Comparison of ENCODE assay signal across 17 cellular contexts in genomic region chr15:61393524-61393923, GRCh38.
"Had no signal": no experiment of that assay in that cellular context is flagged by ENCODE, and none has a peak within 500 bp of the region (broad histone marks: within the 10 kb centered on the region; RNA-seq: fewer than 3 reads in every experiment).

No MANE protein-coding gene starts in this region.

- H3K79me2 ChIP-seq: parathyroid adenoma had no signal

- H3K4me1 ChIP-seq: left lung, parathyroid adenoma, upper lobe of left lung had no signal

- H3K27ac ChIP-seq: epithelial cell of prostate, left lung, parathyroid adenoma, upper lobe of left lung, WERI-Rb-1 had no signal

- DNase-seq: activated CD4-positive, alpha-beta memory T cell treated with anti-CD3 and anti-CD28 coated beads for 36 hours; activated CD4-positive, alpha-beta T cell treated with anti-CD3 and anti-CD28 coated beads for 36 hours; activated T-cell treated with anti-CD3 and anti-CD28 coated beads for 4 hours; amniotic stem cell; endodermal cell; left lung; natural killer cell; stimulated activated CD4-positive, alpha-beta T cell treated with anti-CD3 and anti-CD28 coated beads, Interleukin-12 subunit alpha, Interleukin-12 subunit beta, amount 100 ng/mL, for 4 hours; stimulated activated CD4-positive, alpha-beta T cell treated with anti-CD3 and anti-CD28 coated beads, Interleukin-1b, Interleukin-23, amount 100 ng/mL, for 48 hours; stimulated activated CD8-positive, alpha-beta memory T cell treated with anti-CD3 and anti-CD28 coated beads, Interleukin-4, amount 100 ng/mL, for 48 hours; stimulated activated naive CD4-positive, alpha-beta T cell treated with Interleukin-2 at 50 U/mL for 16 hours; T-helper 2 cell; upper lobe of left lung; WERI-Rb-1 had no signal

- H3K9me3 ChIP-seq: upper lobe of left lung had no signal

- H3K9ac ChIP-seq: parathyroid adenoma had no signal

- ATAC-seq: activated CD4-positive, alpha-beta T cell treated with anti-CD3 and anti-CD28 coated beads for 36 hours; left lung; natural killer cell had no signal

- H3K27me3 ChIP-seq: heart right ventricle, left lung, upper lobe of left lung had no signal

- H3K4me3 ChIP-seq: left lung, upper lobe of left lung had no signal

- H3K36me3 ChIP-seq: heart right ventricle, left lung, upper lobe of left lung, WERI-Rb-1 had no signal

- H2AFZ ChIP-seq: parathyroid adenoma had no signal
